16 cellular contexts compared by ENCODE assay signal in the genomic region with DNA sequence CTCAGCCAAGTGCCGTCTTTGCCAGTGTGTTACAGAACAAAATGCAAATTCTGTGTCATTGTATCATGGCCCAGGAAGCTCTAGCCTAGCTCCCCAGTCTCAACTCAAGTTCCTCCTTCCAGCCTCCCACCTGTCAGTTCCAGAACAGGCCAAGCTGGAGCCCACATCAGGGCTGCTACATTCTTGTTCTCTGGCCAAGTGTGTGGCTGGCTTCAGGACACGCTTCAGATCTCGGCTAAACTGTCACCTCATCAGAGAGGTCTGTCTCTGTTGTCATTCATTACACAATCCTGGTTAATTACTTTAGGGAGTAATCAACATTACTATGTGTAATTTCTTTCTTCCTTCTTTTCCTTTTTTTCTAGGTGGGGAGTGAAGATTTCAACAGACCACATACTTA.
DNase-seq lines count a peak whose midpoint lies in the region; ATAC-seq and TF ChIP-seq lines count a peak whose summit lies in the region.
"Had no signal": no experiment of that assay in that cellular context is flagged by ENCODE, and none has a peak within 500 bp of the region (broad histone marks: within the 10 kb centered on the region; RNA-seq: fewer than 3 reads in every experiment).

No MANE protein-coding gene starts in this region.

- H3K27me3 Mint-ChIP-seq in MCF 10A (ENCODE audit: insufficient read depth, unreplicated experiment), result no peaks in the 10 kb centered on the region

- no TSS peak for BruUV-seq in MCF 10A (replicated peaks; lab: Mats Ljungman, UMichigan)

- no peaks in the 10 kb centered on the region for H3K9me3 Mint-ChIP-seq in MCF 10A (ENCODE audit: unreplicated experiment)

- CTCF ChIA-PET in MCF 10A (lab: Yijun Ruan, JAX), result interaction anchor here (0.9 kb wide), 1 partner anchor 11 kb away, joined by 4 read pairs; no protein-coding TSS in a partner anchor

- POLR2A ChIA-PET in MCF 10A (lab: Yijun Ruan, JAX), result interaction anchor here (1.2 kb wide), 1 partner anchor 33 kb away, joined by 3 read pairs; no protein-coding TSS in a partner anchor

- TF ChIP-seq CTCF in epithelial cell of proximal tubule (conservative IDR thresholded peaks at IDR 0.05; ENCODE audit: low read depth, low read length), result no peak
- TF ChIP-seq CTCF in MCF 10A (IDR thresholded peaks at IDR 0.05; ENCODE audit: unreplicated experiment), result no peak

- no peak overlapping the region for H3K27ac Mint-ChIP-seq in MCF 10A (ENCODE audit: low read depth, unreplicated experiment)
- H3K27ac Mint-ChIP-seq: CD14-positive monocyte had no signal

- peaks cover 6% of the 10 kb centered on the region for H3K4me1 Mint-ChIP-seq in MCF 10A (ENCODE audit: insufficient read depth, unreplicated experiment)
- H3K4me1 Mint-ChIP-seq: CD14-positive monocyte had no signal

- intact Hi-C loops in Right ventricle myocardium superior (cut with DNase I), result no loop called here
- intact Hi-C loops in cardiac septum (cut with DNase I), result no loop called here
- intact Hi-C loops in MCF 10A (cut with micrococcal nuclease), result no loop called here

- H3K4me3 ChIP-seq in epithelial cell of proximal tubule (ENCODE audit: low read depth, low read length), result no peak overlapping the region
- H3K4me3 ChIP-seq: SJSA1 had no signal

- DNase-seq in Right ventricle myocardium superior, result peak; percentile 46
- no peak for DNase-seq in cardiac septum (ENCODE audit: low spot score)
- DNase-seq in epithelial cell of proximal tubule (ENCODE audit: low read depth), result peak; percentile 77
- DNase-seq in kidney glomerular epithelial cell (lab: John Stamatoyannopoulos, UW), result peak; percentile 88
- DNase-seq in MCF 10A (ENCODE audit: unreplicated experiment), result no peak
- no peak for DNase-seq in Ammon's horn (ENCODE audit: low spot score)
- DNase-seq: COR-L47, NCI-H1048, NCI-H1694, NCI-H446 treated with DMSO at 0.1 percent for 48 hours, NCI-H748 treated with DMSO at 0.1 percent for 48 hours had no signal

- H3K36me3 Mint-ChIP-seq in MCF 10A (ENCODE audit: insufficient read depth, unreplicated experiment), result no peaks in the 10 kb centered on the region
- H3K36me3 Mint-ChIP-seq: CD14-positive monocyte had no signal

- ATAC-seq in Right ventricle myocardium superior (ENCODE audit: poor library complexity) (peak; percentile 94), HG02588 (IDR thresholded peaks at IDR 0.05; ENCODE audit: unreplicated experiment) (no peak), HG03521 (IDR thresholded peaks at IDR 0.05; ENCODE audit: unreplicated experiment) (no peak)
- ATAC-seq: HCT116 had no signal

- H3K4me3 Mint-ChIP-seq in MCF 10A (ENCODE audit: unreplicated experiment), result no peak overlapping the region
- H3K4me3 Mint-ChIP-seq: CD14-positive monocyte had no signal

Comparison
In these comparisons a context has a peak if more than half of its experiments do, and no peak if none do; other contexts are left out.
1. DNase-seq: peak in Right ventricle myocardium superior (single experiment), epithelial cell of proximal tubule (single experiment) and kidney glomerular epithelial cell (single experiment); none in cardiac septum (single experiment), MCF 10A (single experiment) and Ammon's horn (single experiment).